Comparison of ENCODE assay signal across 8 cellular contexts in genomic region chr6:160519603-160520042, GRCh38.
DNase-seq lines count a peak whose midpoint lies in the region; ATAC-seq, FAIRE-seq and TF ChIP-seq lines count a peak whose summit lies in the region.

No MANE protein-coding gene starts in this region.

- TF ChIP-seq POLR2A in adrenal gland (IDR thresholded peaks at IDR 0.05), result no peak

- intact Hi-C loops in adrenal gland (cut with DNase I) (no loop called here), left colon (cut with DNase I, micrococcal nuclease) (no loop called here)

- H3K27ac ChIP-seq in adrenal gland (peak overlapping the region in 2 of 5 donors; percentile 85 to 88), thoracic aorta (peak overlapping the region; percentile 75 to 76)

- H3K4me3 ChIP-seq in adrenal gland, result peak overlapping the region in 2 of 4 donors; percentile 18 to 72
- H3K4me3 ChIP-seq in thoracic aorta, result peak overlapping the region; percentile 90

- WGBS in adrenal gland, 4 donors, result 22 to 26% (median 24%) methylated on average over 8 of the region's 8 CpGs

- ATAC-seq in GM19468 (IDR thresholded peaks at IDR 0.05; ENCODE audit: extremely low read depth, unreplicated experiment), result peak; percentile 41
- ATAC-seq in HG03571 (IDR thresholded peaks at IDR 0.05; ENCODE audit: unreplicated experiment), result peak; percentile 87
- peak; percentile 20 for ATAC-seq in left colon
- ATAC-seq in thoracic aorta (ENCODE audit: insufficient number of reproducible peaks, low FRiP score, low read depth), result no peak

- H3K9me3 ChIP-seq in adrenal gland (replicated peaks in 1 of 3) (no peaks in the 10 kb centered on the region), thoracic aorta (no peaks in the 10 kb centered on the region)

- DNase-seq in adrenal gland (no peak), left colon (no peak), thoracic aorta (ENCODE audit: low spot score) (no peak), dedifferentiated amniotic fluid mesenchymal stem cell (ENCODE audit: extremely low spot score) (no peak), SW 1271 (lab: John Stamatoyannopoulos, UW) (no peak)

- H3K36me3 ChIP-seq in adrenal gland (replicated peaks in 1 of 2) (no peaks in the 10 kb centered on the region), thoracic aorta (no peaks in the 10 kb centered on the region)

- TF ChIP-seq CTCF in adrenal gland (IDR thresholded peaks at IDR 0.05), result peak in 4 of 6 experiments; percentile 86 to 94 (median 90)
- peak; percentile 84 for TF ChIP-seq CTCF in thoracic aorta (IDR thresholded peaks at IDR 0.05)

- FAIRE-seq in G401.6 (lab: Jason Lieb, UNC), result peak; percentile 33

- peaks cover 0 to 5% of the 10 kb centered on the region in 2 donors for H3K4me1 ChIP-seq in adrenal gland (replicated peaks in 1 of 2)
- peaks cover 0 to 10% of the 10 kb centered on the region in 2 donors for H3K4me1 ChIP-seq in thoracic aorta (ENCODE audit: control insufficient read depth in 1 of 2, low read depth in 2 of 2)

- no peaks in the 10 kb centered on the region for H3K27me3 ChIP-seq in adrenal gland
- no peaks in the 10 kb centered on the region for H3K27me3 ChIP-seq in thoracic aorta (replicated peaks; ENCODE audit: insufficient read depth)
